1 cellular context compared by ENCODE assay signal in the genomic region with DNA sequence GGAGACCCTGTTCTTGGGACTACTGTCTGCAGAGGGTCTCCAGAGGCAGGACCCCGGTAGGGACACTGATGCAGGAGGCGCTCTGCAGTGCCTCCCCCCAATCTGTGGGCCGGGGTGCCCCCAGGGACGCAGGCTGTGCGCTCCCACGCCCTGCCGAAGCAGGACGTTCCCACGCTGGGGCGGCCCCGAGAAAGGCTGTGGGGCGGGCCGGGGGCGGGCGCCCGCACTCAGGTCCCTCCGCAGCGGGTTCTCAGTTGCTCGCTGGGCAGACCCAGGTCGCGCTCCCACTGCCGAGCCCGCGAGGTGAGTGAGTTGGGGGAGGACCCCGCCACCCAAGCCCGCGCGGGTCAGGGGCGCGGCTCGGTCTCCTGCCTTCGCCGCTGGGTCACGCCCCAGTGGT.
TF ChIP-seq lines count a peak whose summit lies in the region.

A gene (plus strand): TSS at position 253 of the 400 bp plus-strand sequence. CDS start 1,106 bp downstream, outside the sequence.

TF ChIP-seq in HepG2, 621 proteins besides CTCF, POLR2A, EP300 and RAD21 (continued from another document):
- TF ChIP-seq, protein P1, sequence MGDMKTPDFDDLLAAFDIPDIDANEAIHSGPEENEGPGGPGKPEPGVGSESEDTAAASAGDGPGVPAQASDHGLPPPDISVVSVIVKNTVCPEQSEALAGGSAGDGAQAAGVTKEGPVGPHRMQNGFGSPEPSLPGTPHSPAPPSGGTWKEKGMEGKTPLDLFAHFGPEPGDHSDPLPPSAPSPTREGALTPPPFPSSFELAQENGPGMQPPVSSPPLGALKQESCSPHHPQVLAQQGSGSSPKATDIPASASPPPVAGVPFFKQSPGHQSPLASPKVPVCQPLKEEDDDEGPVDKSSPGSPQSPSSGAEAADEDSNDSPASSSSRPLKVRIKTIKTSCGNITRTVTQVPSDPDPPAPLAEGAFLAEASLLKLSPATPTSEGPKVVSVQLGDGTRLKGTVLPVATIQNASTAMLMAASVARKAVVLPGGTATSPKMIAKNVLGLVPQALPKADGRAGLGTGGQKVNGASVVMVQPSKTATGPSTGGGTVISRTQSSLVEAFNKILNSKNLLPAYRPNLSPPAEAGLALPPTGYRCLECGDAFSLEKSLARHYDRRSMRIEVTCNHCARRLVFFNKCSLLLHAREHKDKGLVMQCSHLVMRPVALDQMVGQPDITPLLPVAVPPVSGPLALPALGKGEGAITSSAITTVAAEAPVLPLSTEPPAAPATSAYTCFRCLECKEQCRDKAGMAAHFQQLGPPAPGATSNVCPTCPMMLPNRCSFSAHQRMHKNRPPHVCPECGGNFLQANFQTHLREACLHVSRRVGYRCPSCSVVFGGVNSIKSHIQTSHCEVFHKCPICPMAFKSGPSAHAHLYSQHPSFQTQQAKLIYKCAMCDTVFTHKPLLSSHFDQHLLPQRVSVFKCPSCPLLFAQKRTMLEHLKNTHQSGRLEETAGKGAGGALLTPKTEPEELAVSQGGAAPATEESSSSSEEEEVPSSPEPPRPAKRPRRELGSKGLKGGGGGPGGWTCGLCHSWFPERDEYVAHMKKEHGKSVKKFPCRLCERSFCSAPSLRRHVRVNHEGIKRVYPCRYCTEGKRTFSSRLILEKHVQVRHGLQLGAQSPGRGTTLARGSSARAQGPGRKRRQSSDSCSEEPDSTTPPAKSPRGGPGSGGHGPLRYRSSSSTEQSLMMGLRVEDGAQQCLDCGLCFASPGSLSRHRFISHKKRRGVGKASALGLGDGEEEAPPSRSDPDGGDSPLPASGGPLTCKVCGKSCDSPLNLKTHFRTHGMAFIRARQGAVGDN (CRISPR knock-in tag; IDR thresholded peaks at IDR 0.05), result 0 out of 2 replicates have a peak, but pooled peaks have one; percentile 28
- TF ChIP-seq, protein P2, sequence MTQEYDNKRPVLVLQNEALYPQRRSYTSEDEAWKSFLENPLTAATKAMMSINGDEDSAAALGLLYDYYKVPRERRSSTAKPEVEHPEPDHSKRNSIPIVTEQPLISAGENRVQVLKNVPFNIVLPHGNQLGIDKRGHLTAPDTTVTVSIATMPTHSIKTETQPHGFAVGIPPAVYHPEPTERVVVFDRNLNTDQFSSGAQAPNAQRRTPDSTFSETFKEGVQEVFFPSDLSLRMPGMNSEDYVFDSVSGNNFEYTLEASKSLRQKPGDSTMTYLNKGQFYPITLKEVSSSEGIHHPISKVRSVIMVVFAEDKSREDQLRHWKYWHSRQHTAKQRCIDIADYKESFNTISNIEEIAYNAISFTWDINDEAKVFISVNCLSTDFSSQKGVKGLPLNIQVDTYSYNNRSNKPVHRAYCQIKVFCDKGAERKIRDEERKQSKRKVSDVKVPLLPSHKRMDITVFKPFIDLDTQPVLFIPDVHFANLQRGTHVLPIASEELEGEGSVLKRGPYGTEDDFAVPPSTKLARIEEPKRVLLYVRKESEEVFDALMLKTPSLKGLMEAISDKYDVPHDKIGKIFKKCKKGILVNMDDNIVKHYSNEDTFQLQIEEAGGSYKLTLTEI (CRISPR knock-in tag; conservative IDR thresholded peaks at IDR 0.05), result no peak
- TF ChIP-seq, protein P3, sequence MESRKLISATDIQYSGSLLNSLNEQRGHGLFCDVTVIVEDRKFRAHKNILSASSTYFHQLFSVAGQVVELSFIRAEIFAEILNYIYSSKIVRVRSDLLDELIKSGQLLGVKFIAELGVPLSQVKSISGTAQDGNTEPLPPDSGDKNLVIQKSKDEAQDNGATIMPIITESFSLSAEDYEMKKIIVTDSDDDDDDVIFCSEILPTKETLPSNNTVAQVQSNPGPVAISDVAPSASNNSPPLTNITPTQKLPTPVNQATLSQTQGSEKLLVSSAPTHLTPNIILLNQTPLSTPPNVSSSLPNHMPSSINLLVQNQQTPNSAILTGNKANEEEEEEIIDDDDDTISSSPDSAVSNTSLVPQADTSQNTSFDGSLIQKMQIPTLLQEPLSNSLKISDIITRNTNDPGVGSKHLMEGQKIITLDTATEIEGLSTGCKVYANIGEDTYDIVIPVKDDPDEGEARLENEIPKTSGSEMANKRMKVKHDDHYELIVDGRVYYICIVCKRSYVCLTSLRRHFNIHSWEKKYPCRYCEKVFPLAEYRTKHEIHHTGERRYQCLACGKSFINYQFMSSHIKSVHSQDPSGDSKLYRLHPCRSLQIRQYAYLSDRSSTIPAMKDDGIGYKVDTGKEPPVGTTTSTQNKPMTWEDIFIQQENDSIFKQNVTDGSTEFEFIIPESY (CRISPR knock-in tag; IDR thresholded peaks at IDR 0.05), result peak; percentile 65
- TF ChIP-seq ZNF607 (CRISPR knock-in tag; IDR thresholded peaks at IDR 0.05; ENCODE audit: borderline replicate concordance) (0 out of 2 replicates have a peak, but pooled peaks have one; percentile 14), ZNF207 (IDR thresholded peaks at IDR 0.05; ENCODE audit: borderline replicate concordance) (no peak)
- TF ChIP-seq, protein P4, sequence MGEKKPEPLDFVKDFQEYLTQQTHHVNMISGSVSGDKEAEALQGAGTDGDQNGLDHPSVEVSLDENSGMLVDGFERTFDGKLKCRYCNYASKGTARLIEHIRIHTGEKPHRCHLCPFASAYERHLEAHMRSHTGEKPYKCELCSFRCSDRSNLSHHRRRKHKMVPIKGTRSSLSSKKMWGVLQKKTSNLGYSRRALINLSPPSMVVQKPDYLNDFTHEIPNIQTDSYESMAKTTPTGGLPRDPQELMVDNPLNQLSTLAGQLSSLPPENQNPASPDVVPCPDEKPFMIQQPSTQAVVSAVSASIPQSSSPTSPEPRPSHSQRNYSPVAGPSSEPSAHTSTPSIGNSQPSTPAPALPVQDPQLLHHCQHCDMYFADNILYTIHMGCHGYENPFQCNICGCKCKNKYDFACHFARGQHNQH (CRISPR knock-in tag; IDR thresholded peaks at IDR 0.05), result 0 out of 2 replicates have a peak, but pooled peaks have one; percentile 10
TF ChIP-seq in HepG2: peak in this region for 6.
